1 cellular context compared by ENCODE assay signal in the genomic region with DNA sequence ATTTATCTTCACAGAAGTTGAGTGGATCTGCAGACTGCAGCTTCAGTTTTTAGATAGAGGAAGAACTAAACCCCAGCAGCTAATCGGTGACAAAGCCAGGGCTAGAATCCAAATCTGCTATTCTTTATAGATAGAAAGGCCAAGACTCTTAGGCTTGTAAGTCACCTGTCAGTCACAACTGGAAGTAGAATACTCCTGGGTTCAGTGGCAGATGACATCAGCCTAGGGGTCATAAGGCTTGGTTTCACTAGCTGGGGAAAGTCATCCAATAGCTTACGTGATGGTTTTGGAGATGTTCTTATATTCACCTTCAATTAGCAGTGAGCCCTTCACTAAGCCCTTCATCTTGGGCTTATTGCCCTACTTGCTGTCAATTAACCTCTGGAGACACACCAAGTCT.
A peak's percentile ranks its signal among the peaks of the same experiment; 100 is the strongest.
TF ChIP-seq lines count a peak whose summit lies in the region.

No MANE protein-coding gene starts in this region.

TF ChIP-seq in K562, 482 proteins besides CTCF, POLR2A, EP300 and RAD21 (continued from another document):
- TF ChIP-seq CHD7 (IDR thresholded peaks at IDR 0.05; ENCODE audit: low read depth, low read length) (no peak), ZC3H11A (IDR thresholded peaks at IDR 0.05; ENCODE audit: low read depth, low read length) (no peak), CBFA2T3 (IDR thresholded peaks at IDR 0.05) (peak; percentile 42), PKNOX1 (IDR thresholded peaks at IDR 0.05) (peak; percentile 60), ZBED1 (IDR thresholded peaks at IDR 0.05) (no peak)
TF ChIP-seq in K562: peak in this region for 3.
